In genomic region chr1:36345353-36345752, GRCh38 we compare ENCODE assay signal across 17 cellular contexts. TPM values are rescaled to one million over a fixed set of nuclear protein-coding genes. Genes with fewer than 3 reads are reported as not detected.
DNase-seq lines count a peak whose midpoint lies in the region; ATAC-seq, FAIRE-seq and TF ChIP-seq lines count a peak whose summit lies in the region.
"Had no signal": no experiment of that assay in that cellular context is flagged by ENCODE, and none has a peak within 500 bp of the region (broad histone marks: within the 10 kb centered on the region; RNA-seq: fewer than 3 reads in every experiment).

No MANE protein-coding gene starts in this region.

- no TSS peak for BruUV-seq in K562 (replicated peaks; lab: Mats Ljungman, UMichigan)

- TF ChIP-seq RAD21 in K562 (CRISPR knock-in tag; conservative IDR thresholded peaks at IDR 0.05 in 1 of 2, IDR thresholded peaks at IDR 0.05 in 1 of 2): no peak

- H3K4me1 ChIP-seq in K562 (replicated peaks in 1 of 2; ENCODE audit: control insufficient read depth in 2 of 2, insufficient read depth in 2 of 2, low read length in 2 of 2) (peaks cover 5 to 37% of the 10 kb centered on the region in 2 experiments; a peak in 4 of 5 replicates), psoas muscle (peaks cover 46% of the 10 kb centered on the region)

- H3K9me3 ChIP-seq in K562 (replicated peaks; ENCODE audit: control insufficient read depth, insufficient read depth, low read depth, low read length): no peaks in the 10 kb centered on the region
- no peaks in the 10 kb centered on the region for H3K9me3 ChIP-seq in psoas muscle
- H3K9me3 ChIP-seq: BLaER1 treated with 17β-estradiol and CSF1 and Interleukin-3, amounts not matched to agents 10 nM and 100 nM had no signal

- no peak for DNase-seq in HFFc6
- no peak for DNase-seq in K562 (ENCODE audit: extremely low read depth in 1 of 4, low spot score in 3 of 4)
- DNase-seq in psoas muscle: peak in 1 of 2 donors; percentile 69
- no peak for DNase-seq in glomerular visceral epithelial cell (ENCODE audit: extremely low spot score)
- DNase-seq in middle frontal gyrus (ENCODE audit: extremely low spot score, low spot score): no peak
- DNase-seq: Calu3; CD8-positive, alpha-beta T cell; DMS79 treated with DMSO at 0.1 percent for 48 hours; GF-D8; H9 had no signal

- no peak overlapping the region for H3K4me2 ChIP-seq in K562 (ENCODE audit: insufficient read depth, low read length)

- in situ Hi-C loops in K562 (cut with MboI): loop anchor here (5.0 kb wide), 1 partner anchor 77 kb away; no protein-coding TSS in a partner anchor

- H3K4me3 ChIP-seq in K562 (no peak overlapping the region), psoas muscle (no peak overlapping the region)
- H3K4me3 ChIP-seq: BLaER1 treated with 17β-estradiol and CSF1 and Interleukin-3, amounts not matched to agents 10 nM and 100 nM had no signal

- H3K27me3 ChIP-seq in K562 (ENCODE audit: control insufficient read depth in 2 of 2, insufficient read depth in 2 of 2, low read length in 2 of 2): no peaks in the 10 kb centered on the region
- H3K27me3 ChIP-seq in psoas muscle (ENCODE audit: insufficient read depth in 3 of 3, low read length in 2 of 3): no peaks in the 10 kb centered on the region
- H3K27me3 ChIP-seq: BLaER1 treated with 17β-estradiol and CSF1 and Interleukin-3, amounts not matched to agents 10 nM and 100 nM had no signal

- H3K79me2 ChIP-seq in K562 (ENCODE audit: control insufficient read depth, insufficient read depth, low read length): no peaks in the 10 kb centered on the region

- ATAC-seq in K562 (no peak), psoas muscle (peak; percentile 29 to 54 (median 42)), GM19395 (IDR thresholded peaks at IDR 0.05; ENCODE audit: unreplicated experiment) (no peak)
- ATAC-seq: CD8-positive, alpha-beta T cell had no signal

- no peak overlapping the region for H3K9ac ChIP-seq in K562 (ENCODE audit: insufficient read depth in 1 of 2, low read depth in 2 of 2, low read length in 2 of 2)

- TF ChIP-seq POLR2A in K562 (conservative IDR thresholded peaks at IDR 0.05): no peak

- H3K27ac ChIP-seq in K562 (ENCODE audit: extremely low read depth, low read depth, low read length): no peak overlapping the region
- peak overlapping the region; percentile 78 for H3K27ac ChIP-seq in psoas muscle
- H3K27ac ChIP-seq: BLaER1 treated with 17β-estradiol and CSF1 and Interleukin-3, amounts not matched to agents 10 nM and 100 nM had no signal

- peaks cover 42% of the 10 kb centered on the region for H3K4me1 Mint-ChIP-seq in HFFc6 (ENCODE audit: low read depth)
- H3K4me1 Mint-ChIP-seq: H9 had no signal

- WGBS in K562 (ENCODE audit: insufficient coverage, low coverage, missing lambda C conversion rate): 91% methylated on average over 7 of the region's 7 CpGs
- 38 to 54% (median 40%) methylated on average over 7 of the region's 7 CpGs for WGBS in psoas muscle, 3 donors

- POLR2A ChIA-PET in K562 (lab: Yijun Ruan, JAX): interaction anchor here (0.6 to 1.2 kb wide), 5 partner anchors 11 to 172 kb away, joined by 3 to 5 read pairs (median 4); no protein-coding TSS in a partner anchor

- H3K4me3 Mint-ChIP-seq in HFFc6: no peak overlapping the region
- H3K4me3 Mint-ChIP-seq: B cell; CD8-positive, alpha-beta T cell; H9; IgD-negative memory B cell had no signal

- intact Hi-C loops in K562 (cut with micrococcal nuclease) (no loop called here), psoas muscle (cut with DNase I) (no loop called here)

- peaks cover 5% of the 10 kb centered on the region for H3K9me1 ChIP-seq in K562 (ENCODE audit: control insufficient read depth, insufficient read depth, low read length)

- TF ChIP-seq CTCF in HFFc6 (IDR thresholded peaks at IDR 0.05) (no peak), K562 (IDR thresholded peaks at IDR 0.05 in 2 of 3, conservative IDR thresholded peaks at IDR 0.05 in 1 of 3; ENCODE audit: insufficient read depth in 2 of 3, low read depth in 1 of 3, low read length in 3 of 3) (no peak), psoas muscle (IDR thresholded peaks at IDR 0.05) (no peak)

- CTCF ChIA-PET in K562 (lab: Yijun Ruan, JAX; ENCODE audit: low intra/inter-chr PET ratio): interaction anchor here (1.1 kb wide), 1 partner anchor 76 kb away, joined by 3 read pairs; no protein-coding TSS in a partner anchor

- H3K36me3 ChIP-seq in K562 (ENCODE audit: control insufficient read depth, insufficient read depth, low read length): peaks cover 92% of the 10 kb centered on the region; the same call in 2 of the 3 replicates
- H3K36me3 ChIP-seq in psoas muscle (ENCODE audit: insufficient read depth in 1 of 2, low read depth in 1 of 2): peaks cover 14 to 92% of the 10 kb centered on the region in 2 donors

- no peaks in the 10 kb centered on the region for H3K9me3 Mint-ChIP-seq in HFFc6
- H3K9me3 Mint-ChIP-seq: CD8-positive, alpha-beta T cell; H9; IgD-negative memory B cell had no signal

- TF ChIP-seq EP300 in K562 (IDR thresholded peaks at IDR 0.05; ENCODE audit: low read length): no peak

- H3K27ac Mint-ChIP-seq in HFFc6: peak overlapping the region; percentile 58
- H3K27ac Mint-ChIP-seq: B cell; CD8-positive, alpha-beta T cell; H9; IgD-negative memory B cell had no signal

- no peak for FAIRE-seq in K562 (lab: Jason Lieb, UNC)
- FAIRE-seq: H1, HTR-8/SVneo had no signal

- no peak overlapping the region for H2AFZ ChIP-seq in K562 (ENCODE audit: low read depth, low read length)

- H4K20me1 ChIP-seq in K562 (replicated peaks; ENCODE audit: control insufficient read depth, insufficient read depth, low read length): peaks cover 13% of the 10 kb centered on the region; the same call in 1 of the 2 replicates

- no peaks in the 10 kb centered on the region; the same call in 1 of the 2 replicates for H3K27me3 Mint-ChIP-seq in HFFc6 (ENCODE audit: insufficient read depth)
- H3K27me3 Mint-ChIP-seq: B cell, IgD-negative memory B cell had no signal

- H3K36me3 Mint-ChIP-seq in HFFc6 (ENCODE audit: low read depth): peaks cover 30% of the 10 kb centered on the region

RNA-seq across cellular contexts. Expression of gene EVA1B, which starts 21.9 kb away (rescaled TPM):
- total RNA-seq in HFFc6 (2021; fragmentation: NEBNext Ultra II Directional; extraction: Animal tissue kit (Norgen Biotek cat#: 25700)): 100 to 1,000 TPM; 152 to 206 (median 155) TPM
- 1.1 and 4.4 TPM in 2 replicates for total RNA-seq in K562 (2011; cell fraction: chromatin; rRNA removed; ENCODE audit: low replicate concordance)
- 19.2 and 19.5 TPM in 2 replicates for total RNA-seq in K562 (2011; cell fraction: nucleolus; rRNA removed)
- 6.2 and 6.6 TPM in 2 replicates for total RNA-seq in K562 (2011; cell fraction: nucleoplasm; rRNA removed)
- total RNA-seq in K562 (2014; rRNA removed): 61.5 and 65.7 TPM in 2 replicates
- 0.29 and 0.44 TPM in 2 replicates for total RNA-seq in K562 (2014; rRNA removed; fragmentation: Illumina TruSeq; extraction: Trizol)
- total RNA-seq in K562 (2015; rRNA removed; fragmentation: Illumina TruSeq; extraction: Trizol): 4.6 and 5.9 TPM in 2 replicates
- total RNA-seq in K562 (2021): 27.2 and 27.8 TPM in 2 replicates
- polyA plus RNA-seq in K562 (2011; rRNA removed): 2.4 and 5.3 TPM in 2 replicates
- 12.0 and 70.7 TPM in 2 replicates for polyA plus RNA-seq in K562 (2011; cell fraction: cytosol; rRNA removed)
- 4.3 and 9.6 TPM in 2 replicates for polyA plus RNA-seq in K562 (2011; cell fraction: nucleus; rRNA removed)
- polyA plus RNA-seq in K562 (2012): 22.6 and 37.3 TPM in 2 replicates
- 0.68 and 2.1 TPM in 2 replicates for polyA plus RNA-seq in K562 (2014; fragmentation: Illumina TruSeq; extraction: Trizol)
- polyA plus RNA-seq in K562 (2014; fragmentation: Nextera tagmentation; extraction: Ambion mirVana): under 1 TPM; 0.08 to 0.13 TPM
- polyA plus RNA-seq in K562 (2014; rRNA removed): 39.1 and 41.3 TPM in 2 replicates
- 0.36 TPM in 1 of 2 replicates, not detected in the other for polyA minus RNA-seq in K562 (2011; rRNA and poly(A)+ RNA removed)
- 6.1 and 7.3 TPM in 2 replicates for polyA minus RNA-seq in K562 (2011; cell fraction: cytosol; rRNA and poly(A)+ RNA removed)
- polyA minus RNA-seq in K562 (2011; cell fraction: nucleus; rRNA and poly(A)+ RNA removed): 2.0 and 2.2 TPM in 2 replicates
- total RNA-seq in psoas muscle: 1 to 10 TPM; 3.3 to 8.2 (median 5.6) TPM
- polyA plus RNA-seq in psoas muscle: 10 to 100 TPM in 1 of 3 donors, 1 to 10 TPM in 2; 2.6 to 13.7 (median 6.9) TPM
- polyA plus RNA-seq: IgD-negative memory B cell had no signal

RNA-seq across cellular contexts. Expression of gene SH3D21, which starts 39.2 kb away (rescaled TPM):
- total RNA-seq in HFFc6 (2021; fragmentation: NEBNext Ultra II Directional; extraction: Animal tissue kit (Norgen Biotek cat#: 25700)): 1 to 10 TPM; 2.7 to 5.3 (median 2.9) TPM
- 21.5 and 49.5 TPM in 2 replicates for total RNA-seq in K562 (2011; cell fraction: chromatin; rRNA removed; ENCODE audit: low replicate concordance)
- total RNA-seq in K562 (2011; cell fraction: nucleolus; rRNA removed): 24.7 and 26.5 TPM in 2 replicates
- 18.4 and 19.1 TPM in 2 replicates for total RNA-seq in K562 (2011; cell fraction: nucleoplasm; rRNA removed)
- total RNA-seq in K562 (2014; rRNA removed) (1.4 and 3.0 TPM in 2 replicates), K562 (2014; rRNA removed; fragmentation: Illumina TruSeq; extraction: Trizol) (0.89 and 1.1 TPM in 2 replicates), K562 (2015; rRNA removed; fragmentation: Illumina TruSeq; extraction: Trizol) (1.7 and 1.8 TPM in 2 replicates), K562 (2021) (3.0 and 4.3 TPM in 2 replicates), psoas muscle (1 to 10 TPM in 1 of 4 donors, under 1 TPM in 3; 0.69 to 1.1 (median 0.96) TPM)
- polyA plus RNA-seq in K562 (2011; rRNA removed) (2.7 and 5.6 TPM in 2 replicates), K562 (2014; fragmentation: Illumina TruSeq; extraction: Trizol) (3.0 and 4.5 TPM in 2 replicates), K562 (2014; fragmentation: Nextera tagmentation; extraction: Ambion mirVana) (under 1 TPM; 0.01 to 0.07 TPM), K562 (2014; rRNA removed) (3.3 and 4.7 TPM in 2 replicates), psoas muscle (under 1 TPM; 0.36 to 0.88 (median 0.37) TPM)
- polyA plus RNA-seq in K562 (2011; cell fraction: cytosol; rRNA removed): 2.1 and 2.6 TPM in 2 replicates
- polyA plus RNA-seq in K562 (2011; cell fraction: nucleus; rRNA removed): 26.0 and 26.6 TPM in 2 replicates
- 4.1 and 6.9 TPM in 2 replicates for polyA plus RNA-seq in K562 (2012)
- 1.6 and 2.3 TPM in 2 replicates for polyA minus RNA-seq in K562 (2011; rRNA and poly(A)+ RNA removed)
- 1.9 and 2.2 TPM in 2 replicates for polyA minus RNA-seq in K562 (2011; cell fraction: cytosol; rRNA and poly(A)+ RNA removed)
- 8.5 and 15.1 TPM in 2 replicates for polyA minus RNA-seq in K562 (2011; cell fraction: nucleus; rRNA and poly(A)+ RNA removed)
- total RNA-seq: A172 had no signal

RNA-seq across cellular contexts. Expression of gene STK40, which starts 40.4 kb away (rescaled TPM):
- total RNA-seq in HFFc6 (2021; fragmentation: NEBNext Ultra II Directional; extraction: Animal tissue kit (Norgen Biotek cat#: 25700)): 10 to 100 TPM; 24.1 to 26.5 (median 25.1) TPM
- 24.8 and 55.6 TPM in 2 replicates for total RNA-seq in K562 (2011; cell fraction: chromatin; rRNA removed; ENCODE audit: low replicate concordance)
- 29.2 and 31.0 TPM in 2 replicates for total RNA-seq in K562 (2011; cell fraction: nucleolus; rRNA removed)
- 30.9 and 40.1 TPM in 2 replicates for total RNA-seq in K562 (2011; cell fraction: nucleoplasm; rRNA removed)
- total RNA-seq in K562 (2014; rRNA removed): 39.1 and 55.1 TPM in 2 replicates
- 18.5 and 22.8 TPM in 2 replicates for total RNA-seq in K562 (2014; rRNA removed; fragmentation: Illumina TruSeq; extraction: Trizol)
- 27.1 and 27.6 TPM in 2 replicates for total RNA-seq in K562 (2015; rRNA removed; fragmentation: Illumina TruSeq; extraction: Trizol)
- 90.1 and 94.3 TPM in 2 replicates for total RNA-seq in K562 (2021)
- 57.8 and 73.8 TPM in 2 replicates for polyA plus RNA-seq in K562 (2011; rRNA removed)
- polyA plus RNA-seq in K562 (2011; cell fraction: cytosol; rRNA removed): 46.1 and 62.2 TPM in 2 replicates
- polyA plus RNA-seq in K562 (2011; cell fraction: nucleus; rRNA removed): 37.6 and 46.3 TPM in 2 replicates
- polyA plus RNA-seq in K562 (2012): 62.9 and 132 TPM in 2 replicates
- 62.9 and 78.0 TPM in 2 replicates for polyA plus RNA-seq in K562 (2014; fragmentation: Illumina TruSeq; extraction: Trizol)
- polyA plus RNA-seq in K562 (2014; fragmentation: Nextera tagmentation; extraction: Ambion mirVana): 1 to 10 TPM in 1 of 2 experiments, under 1 TPM in 1; 0.69 to 1.7 TPM
- 59.0 and 63.1 TPM in 2 replicates for polyA plus RNA-seq in K562 (2014; rRNA removed)
- polyA minus RNA-seq in K562 (2011; rRNA and poly(A)+ RNA removed): 49.4 and 58.5 TPM in 2 replicates
- polyA minus RNA-seq in K562 (2011; cell fraction: cytosol; rRNA and poly(A)+ RNA removed): 25.9 and 28.4 TPM in 2 replicates
- polyA minus RNA-seq in K562 (2011; cell fraction: nucleus; rRNA and poly(A)+ RNA removed): 9.8 and 13.2 TPM in 2 replicates
- 100 to 1,000 TPM in 3 of 4 donors, 10 to 100 TPM in 1; 84.4 to 218 (median 145) TPM for total RNA-seq in psoas muscle
- polyA plus RNA-seq in psoas muscle: 100 to 1,000 TPM in 2 of 3 donors, 10 to 100 TPM in 1; 93.0 to 312 (median 182) TPM

RNA-seq across cellular contexts. Expression of gene LSM10, which starts 52.4 kb away (rescaled TPM):
- 10 to 100 TPM; 44.6 to 58.7 (median 49.6) TPM for total RNA-seq in HFFc6 (2021; fragmentation: NEBNext Ultra II Directional; extraction: Animal tissue kit (Norgen Biotek cat#: 25700))
- total RNA-seq in K562 (2011; cell fraction: chromatin; rRNA removed; ENCODE audit: low replicate concordance): 20.5 and 63.8 TPM in 2 replicates
- 55.5 and 59.9 TPM in 2 replicates for total RNA-seq in K562 (2011; cell fraction: nucleolus; rRNA removed)
- total RNA-seq in K562 (2011; cell fraction: nucleoplasm; rRNA removed): 40.9 and 45.8 TPM in 2 replicates
- 68.9 and 94.6 TPM in 2 replicates for total RNA-seq in K562 (2014; rRNA removed)
- total RNA-seq in K562 (2014; rRNA removed; fragmentation: Illumina TruSeq; extraction: Trizol): 9.8 and 13.2 TPM in 2 replicates
- total RNA-seq in K562 (2015; rRNA removed; fragmentation: Illumina TruSeq; extraction: Trizol): 21.8 and 23.3 TPM in 2 replicates
- total RNA-seq in K562 (2021): 85.7 and 88.0 TPM in 2 replicates
- polyA plus RNA-seq in K562 (2011; rRNA removed): 91.4 and 95.2 TPM in 2 replicates
- 111 and 190 TPM in 2 replicates for polyA plus RNA-seq in K562 (2011; cell fraction: cytosol; rRNA removed)
- polyA plus RNA-seq in K562 (2011; cell fraction: nucleus; rRNA removed): 44.9 and 48.3 TPM in 2 replicates
- 91.2 and 105 TPM in 2 replicates for polyA plus RNA-seq in K562 (2012)
- polyA plus RNA-seq in K562 (2014; fragmentation: Illumina TruSeq; extraction: Trizol): 122 and 153 TPM in 2 replicates
- polyA plus RNA-seq in K562 (2014; fragmentation: Nextera tagmentation; extraction: Ambion mirVana): 10 to 100 TPM; 34.8 to 56.9 TPM
- 146 and 168 TPM in 2 replicates for polyA plus RNA-seq in K562 (2014; rRNA removed)
- polyA minus RNA-seq in K562 (2011; rRNA and poly(A)+ RNA removed): 26.2 and 41.8 TPM in 2 replicates
- polyA minus RNA-seq in K562 (2011; cell fraction: cytosol; rRNA and poly(A)+ RNA removed): 26.6 and 38.0 TPM in 2 replicates
- 17.1 and 23.5 TPM in 2 replicates for polyA minus RNA-seq in K562 (2011; cell fraction: nucleus; rRNA and poly(A)+ RNA removed)
- total RNA-seq in psoas muscle: 100 to 1,000 TPM in 1 of 4 donors, 10 to 100 TPM in 3; 80.3 to 102 (median 95.6) TPM
- polyA plus RNA-seq in psoas muscle: 100 to 1,000 TPM; 134 to 246 (median 156) TPM

Comparison
In these comparisons a context has a peak if more than half of its experiments do, and no peak if none do; other contexts are left out.
1. ATAC-seq: peak in psoas muscle (4 of 4); none in K562 (single experiment) and GM19395 (single experiment).